In genomic region chr11:132999519-132999918, GRCh38 we compare ENCODE assay signal across 17 cellular contexts.
"Had no signal": no experiment of that assay in that cellular context is flagged by ENCODE, and none has a peak within 500 bp of the region (broad histone marks: within the 10 kb centered on the region; RNA-seq: fewer than 3 reads in every experiment).

No MANE protein-coding gene starts in this region.

- H3K27ac ChIP-seq: prostate gland, right atrium auricular region, tibial artery had no signal

- H3K36me3 Mint-ChIP-seq: activated naive CD8-positive, alpha-beta T cell treated with anti-CD3 and anti-CD28 coated beads, Interleukin-2, amount 10 ng/mL, durations not matched to agents 7 days and 5 days; brain; immature natural killer cell; memory B cell had no signal

- H3K36me3 ChIP-seq: prostate gland, right atrium auricular region, tibial artery had no signal

- H3K4me3 ChIP-seq: prostate gland, right atrium auricular region, tibial artery had no signal

- H3K27me3 Mint-ChIP-seq: memory B cell had no signal

- H3K4me1 ChIP-seq: prostate gland, tibial artery had no signal

- H3K4me3 Mint-ChIP-seq: activated CD4-positive, alpha-beta T cell treated with anti-CD3 and anti-CD28 coated beads, Interleukin-2, amount 10 ng/mL, durations not matched to agents 24 days and 14 days; activated CD8-positive, alpha-beta T cell treated with anti-CD3 and anti-CD28 coated beads for 36 hours; activated naive CD8-positive, alpha-beta T cell treated with anti-CD3 and anti-CD28 coated beads, Interleukin-2, amount 10 ng/mL, durations not matched to agents 7 days and 5 days; activated T-helper 17 cell treated with anti-CD3 and anti-CD28 coated beads, Interleukin-2, amount 50 U/mL, for 72 hours; immature natural killer cell; memory B cell; neural crest cell had no signal

- H3K27ac Mint-ChIP-seq: activated CD4-positive, alpha-beta T cell treated with anti-CD3 and anti-CD28 coated beads, Interleukin-2, amount 10 ng/mL, durations not matched to agents 24 days and 14 days; activated CD8-positive, alpha-beta T cell treated with anti-CD3 and anti-CD28 coated beads for 36 hours; activated naive CD8-positive, alpha-beta T cell treated with anti-CD3 and anti-CD28 coated beads, Interleukin-2, amount 10 ng/mL, durations not matched to agents 7 days and 5 days; activated T-helper 17 cell treated with anti-CD3 and anti-CD28 coated beads, Interleukin-2, amount 50 U/mL, for 72 hours; immature natural killer cell; memory B cell had no signal

- H3K27me3 ChIP-seq: right atrium auricular region had no signal

- H3K9me3 Mint-ChIP-seq: activated CD4-positive, alpha-beta T cell treated with anti-CD3 and anti-CD28 coated beads, Interleukin-2, amount 10 ng/mL, durations not matched to agents 24 days and 14 days; activated CD8-positive, alpha-beta T cell treated with anti-CD3 and anti-CD28 coated beads for 36 hours; activated T-helper 17 cell treated with anti-CD3 and anti-CD28 coated beads, Interleukin-2, amount 50 U/mL, for 72 hours had no signal

- DNase-seq: activated CD4-positive, alpha-beta T cell treated with anti-CD3 and anti-CD28 coated beads, Interleukin-2, amount 10 ng/mL, durations not matched to agents 24 days and 14 days; activated CD8-positive, alpha-beta T cell treated with anti-CD3 and anti-CD28 coated beads for 36 hours; activated naive CD4-positive, alpha-beta T cell; activated naive CD8-positive, alpha-beta T cell treated with anti-CD3 and anti-CD28 coated beads, Interleukin-2, amount 10 ng/mL, durations not matched to agents 7 days and 5 days; activated T-cell treated with anti-CD3 and anti-CD28 coated beads, Interleukin-2, amount 50 U/mL, for 1 hour; caudate nucleus; hippocampal formation; immature natural killer cell; stimulated activated CD4-positive, alpha-beta T cell treated with anti-CD3 and anti-CD28 coated beads, Interleukin-2, amount 100 ng/mL, for 24 hours; stimulated activated naive CD4-positive, alpha-beta T cell treated with Interleukin-2 at 50 U/mL for 16 hours; tibial artery had no signal

- H3K4me1 Mint-ChIP-seq: activated CD4-positive, alpha-beta T cell treated with anti-CD3 and anti-CD28 coated beads, Interleukin-2, amount 10 ng/mL, durations not matched to agents 24 days and 14 days; activated naive CD8-positive, alpha-beta T cell treated with anti-CD3 and anti-CD28 coated beads, Interleukin-2, amount 10 ng/mL, durations not matched to agents 7 days and 5 days; activated T-helper 17 cell treated with anti-CD3 and anti-CD28 coated beads, Interleukin-2, amount 50 U/mL, for 72 hours; immature natural killer cell; memory B cell had no signal

- ATAC-seq: activated CD8-positive, alpha-beta T cell treated with anti-CD3 and anti-CD28 coated beads for 36 hours; activated T-helper 17 cell treated with anti-CD3 and anti-CD28 coated beads, Interleukin-2, amount 50 U/mL, for 72 hours had no signal
